ENCODE assay signal across 8 cellular contexts in the genomic region with DNA sequence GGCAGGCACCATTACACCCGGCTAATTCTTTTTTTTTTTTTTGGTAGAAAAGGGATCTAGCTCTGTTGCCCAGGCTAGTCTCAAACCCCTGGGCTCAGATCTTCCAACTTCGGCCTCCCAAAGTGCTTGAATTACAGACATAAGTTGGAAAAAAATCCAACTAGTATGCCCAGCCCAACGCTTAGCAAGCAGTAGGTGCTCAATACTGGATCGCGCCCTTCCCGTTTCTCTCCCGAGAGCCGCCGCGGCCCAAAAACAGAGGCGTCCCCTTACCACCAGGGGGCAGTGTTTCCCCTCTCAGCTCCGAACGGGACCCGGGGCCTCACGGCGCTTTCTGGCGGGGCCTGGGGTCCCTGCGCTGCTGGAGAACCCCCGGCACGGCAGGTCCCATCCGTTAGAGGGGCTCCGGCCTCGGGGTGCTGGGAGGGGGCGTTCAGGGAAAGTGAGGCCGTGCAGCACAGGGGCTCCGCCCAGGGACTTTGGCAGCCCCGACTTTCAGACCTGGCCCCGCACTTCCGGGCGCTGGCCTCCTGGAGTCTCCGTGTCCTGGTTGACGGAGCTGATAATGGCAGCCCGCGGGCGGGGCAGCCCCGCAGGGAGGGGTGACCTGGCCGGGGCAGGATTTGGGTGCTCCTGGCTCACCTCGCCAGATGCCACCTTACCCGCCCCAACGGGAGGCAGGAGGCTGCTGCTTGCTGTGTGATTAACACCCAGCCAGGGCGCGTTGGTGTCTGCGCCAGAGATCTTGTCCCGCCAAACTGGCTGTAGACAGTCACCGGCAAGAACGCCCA. TPM values are rescaled to one million over a fixed set of nuclear protein-coding genes. Genes with fewer than 3 reads are reported as not detected.
DNase-seq lines count a peak whose midpoint lies in the region; ATAC-seq and TF ChIP-seq lines count a peak whose summit lies in the region.

No MANE protein-coding gene starts in this region.

- no peaks in the 10 kb centered on the region for H3K27me3 ChIP-seq in BE2C
- H3K27me3 ChIP-seq in SJCRH30, result peaks cover 16% of the 10 kb centered on the region
- peaks cover 6% of the 10 kb centered on the region for H3K27me3 ChIP-seq in gastroesophageal sphincter
- H3K27me3 ChIP-seq in neutrophil, result peaks cover 31% of the 10 kb centered on the region

- H3K9me3 ChIP-seq in BE2C, result no peaks in the 10 kb centered on the region
- H3K9me3 ChIP-seq in SJCRH30 (replicated peaks), result no peaks in the 10 kb centered on the region
- no peaks in the 10 kb centered on the region for H3K9me3 ChIP-seq in gastroesophageal sphincter
- H3K9me3 ChIP-seq in neutrophil, result no peaks in the 10 kb centered on the region

- TF ChIP-seq POLR2A in gastroesophageal sphincter (IDR thresholded peaks at IDR 0.05), result peak in 1 of 2 donors; percentile 6

- 0% methylated on average over 1 of the region's 46 CpGs for WGBS in gastroesophageal sphincter (ENCODE audit: low coverage in 1 of 2), 2 donors

- H3K27ac ChIP-seq in SJCRH30 (0 out of 2 replicates have a peak overlapping the region, but pooled peaks have one; percentile 13), gastroesophageal sphincter (peak overlapping the region in 3 of 4 donors; percentile 56 to 81 (median 78)), neutrophil (peak overlapping the region; percentile 63), substantia nigra (ENCODE audit: low read depth, low read length, poor library complexity, severe bottlenecking) (peak overlapping the region; percentile 35)

- no peak for TF ChIP-seq EP300 in gastroesophageal sphincter (IDR thresholded peaks at IDR 0.05)

- H3K4me1 ChIP-seq in BE2C (no peaks in the 10 kb centered on the region), SJCRH30 (no peaks in the 10 kb centered on the region), gastroesophageal sphincter (peaks cover 0 to 17% (median 0%) of the 10 kb centered on the region in 3 donors), neutrophil (ENCODE audit: control insufficient read depth in 1 of 2, insufficient read depth in 1 of 2, low read depth in 1 of 2, low read length in 1 of 2) (peaks cover 10 to 13% of the 10 kb centered on the region in 2 experiments)

- peak; percentile 67 for ATAC-seq in GM19351 (IDR thresholded peaks at IDR 0.05; ENCODE audit: unreplicated experiment)
- peak; percentile 87 for ATAC-seq in gastroesophageal sphincter

- TF ChIP-seq CTCF in BE2C (IDR thresholded peaks at IDR 0.05; ENCODE audit: low read depth, low read length), result peak; percentile 91
- peak in 3 of 4 experiments; percentile 95 to 97 (median 97) for TF ChIP-seq CTCF in gastroesophageal sphincter (IDR thresholded peaks at IDR 0.05)
- peak; percentile 93 for TF ChIP-seq CTCF in neutrophil (IDR thresholded peaks at IDR 0.05)

- DNase-seq in BE2C, result peak; percentile 88
- peak; percentile 37 for DNase-seq in LHCN-M2 (ENCODE audit: low read depth)
- peak; percentile 80 to 91 for DNase-seq in SJCRH30
- DNase-seq in activated gamma-delta T cell treated with Interleukin-2 at 50 U/mL for 16 hours, result peak; percentile 87
- peak in 44 of 49 donors; percentile 8 to 94 (median 60) for DNase-seq in substantia nigra (lab: John Stamatoyannopoulos, UW)

- H3K4me3 ChIP-seq in BE2C (ENCODE audit: low read depth, low read length), result peak overlapping the region; percentile 72
- peak overlapping the region; percentile 62 for H3K4me3 ChIP-seq in SJCRH30
- peak overlapping the region; percentile 37 to 66 for H3K4me3 ChIP-seq in gastroesophageal sphincter
- H3K4me3 ChIP-seq in neutrophil (ENCODE audit: low read depth in 1 of 2, low read length in 1 of 2), result peak overlapping the region; percentile 65 to 81

- no peaks in the 10 kb centered on the region for H3K36me3 ChIP-seq in BE2C
- no peaks in the 10 kb centered on the region for H3K36me3 ChIP-seq in SJCRH30
- H3K36me3 ChIP-seq in gastroesophageal sphincter, result no peaks in the 10 kb centered on the region
- H3K36me3 ChIP-seq in neutrophil, result peaks cover 24% of the 10 kb centered on the region

RNA-seq across cellular contexts. Expression of a gene that starts 15.2 kb away (rescaled TPM):
- 1.4 TPM for polyA plus RNA-seq in BE2C (2012; ENCODE audit: insufficient read depth, insufficient read length, low read depth)
- 0.34 and 0.64 TPM in 2 replicates for total RNA-seq in LHCN-M2 (2014; rRNA removed)
- polyA plus RNA-seq in LHCN-M2 (2012), result 6.6 TPM
- total RNA-seq in SJCRH30 (2014; rRNA removed; shearing (Covaris generic)), result 0.76 and 0.91 TPM in 2 replicates
- total RNA-seq in gastroesophageal sphincter, result 10 to 100 TPM in 1 of 4 donors, 1 to 10 TPM in 2, under 1 TPM in 1; 0.78 to 15.1 (median 6.1) TPM

Comparison
In these comparisons a context has a peak if more than half of its experiments do, and no peak if none do; other contexts are left out.
1. Peak in every context shown above with its lines: DNase-seq, ATAC-seq, H3K4me3 ChIP-seq and H3K27ac ChIP-seq.
2. DNase-seq: peak in every context shown above with its lines; median percentile 88 in BE2C; 87 in activated gamma-delta T cell treated with Interleukin-2 at 50 U/mL for 16 hours; 86 in SJCRH30; 60 in substantia nigra; 37 in LHCN-M2.
3. H3K27ac ChIP-seq: peak in every context shown above with its lines; median percentile 78 in gastroesophageal sphincter; 63 in neutrophil; 35 in substantia nigra; 13 in SJCRH30.